27 cellular contexts compared by ENCODE assay signal in the genomic region with DNA sequence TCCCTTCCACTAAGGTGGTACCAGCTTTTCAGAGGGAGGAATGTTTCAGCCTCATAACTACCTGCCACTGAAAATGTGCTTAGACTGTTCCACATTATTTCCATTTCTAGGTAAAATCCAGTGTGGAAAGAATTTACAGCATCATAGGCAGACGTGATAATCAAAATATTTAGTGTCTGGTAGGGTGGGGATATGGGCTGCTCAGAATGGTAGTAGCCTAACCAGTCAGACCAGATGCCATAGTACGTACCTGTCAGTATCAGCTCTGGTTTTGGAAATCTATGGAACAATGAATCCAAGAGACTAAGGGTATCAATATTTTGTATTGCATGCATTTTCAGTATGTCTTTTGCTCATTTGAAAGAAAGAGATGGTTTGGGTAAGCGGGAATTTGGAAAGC.
"Had no signal": no experiment of that assay in that cellular context is flagged by ENCODE, and none has a peak within 500 bp of the region (broad histone marks: within the 10 kb centered on the region; RNA-seq: fewer than 3 reads in every experiment).

No MANE protein-coding gene starts in this region.

- H3K4me3 ChIP-seq: left ventricle myocardium inferior, lung, mucosa of descending colon, pancreas, prostate gland, sigmoid colon, spleen, suprapubic skin, thoracic aorta, tibial artery, upper lobe of left lung, vagina had no signal

- H3K4me1 Mint-ChIP-seq: nephron, neural crest cell had no signal

- H3K4me3 Mint-ChIP-seq: naive thymus-derived CD8-positive, alpha-beta T cell; nephron; neural crest cell; stimulated activated effector memory CD8-positive, alpha-beta T cell treated with anti-CD3 and anti-CD28 coated beads, Interleukin-12 subunit alpha, Interleukin-12 subunit beta, amount 100 ng/mL, for 72 hours; stimulated activated naive CD8-positive, alpha-beta T cell treated with anti-CD3 and anti-CD28 coated beads, Interleukin-15, Interleukin-2, amounts not matched to agents 100 ng/mL and 50 ng/mL, for 24 hours had no signal

- H3K36me3 ChIP-seq: left ventricle myocardium inferior, pancreas, prostate gland, sigmoid colon, spleen, suprapubic skin, thoracic aorta, tibial artery, upper lobe of left lung, vagina had no signal

- H3K27me3 Mint-ChIP-seq: stimulated activated naive CD8-positive, alpha-beta T cell treated with anti-CD3 and anti-CD28 coated beads, Interleukin-15, Interleukin-2, amounts not matched to agents 100 ng/mL and 50 ng/mL, for 24 hours had no signal

- H3K9me3 ChIP-seq: left ventricle myocardium inferior, mucosa of descending colon, pancreas, prostate gland, sigmoid colon, spleen, suprapubic skin, thoracic aorta, tibial artery, upper lobe of left lung, vagina had no signal

- H3K27ac Mint-ChIP-seq: naive thymus-derived CD8-positive, alpha-beta T cell; nephron; stimulated activated effector memory CD8-positive, alpha-beta T cell treated with anti-CD3 and anti-CD28 coated beads, Interleukin-12 subunit alpha, Interleukin-12 subunit beta, amount 100 ng/mL, for 72 hours; stimulated activated naive CD8-positive, alpha-beta T cell treated with anti-CD3 and anti-CD28 coated beads, Interleukin-15, Interleukin-2, amounts not matched to agents 100 ng/mL and 50 ng/mL, for 24 hours had no signal

- FAIRE-seq: pancreas, small intestine had no signal

- H3K27me3 ChIP-seq: pancreas, sigmoid colon, spleen, suprapubic skin, tibial artery, upper lobe of left lung, vagina had no signal

- H3K27ac ChIP-seq: left ventricle myocardium inferior, pancreas, prostate gland, sigmoid colon, spleen, suprapubic skin, thoracic aorta, tibial artery, upper lobe of left lung, vagina had no signal

- H3K9me3 Mint-ChIP-seq: nephron; neural crest cell; stimulated activated effector memory CD8-positive, alpha-beta T cell treated with anti-CD3 and anti-CD28 coated beads, Interleukin-12 subunit alpha, Interleukin-12 subunit beta, amount 100 ng/mL, for 72 hours; stimulated activated naive CD8-positive, alpha-beta T cell treated with anti-CD3 and anti-CD28 coated beads, Interleukin-15, Interleukin-2, amounts not matched to agents 100 ng/mL and 50 ng/mL, for 24 hours had no signal

- H3K36me3 Mint-ChIP-seq: naive thymus-derived CD8-positive, alpha-beta T cell; stimulated activated effector memory CD8-positive, alpha-beta T cell treated with anti-CD3 and anti-CD28 coated beads, Interleukin-12 subunit alpha, Interleukin-12 subunit beta, amount 100 ng/mL, for 72 hours had no signal

- H3K4me1 ChIP-seq: left ventricle myocardium inferior, pancreas, prostate gland, sigmoid colon, spleen, suprapubic skin, tibial artery, upper lobe of left lung, vagina had no signal

- DNase-seq: islet precursor cell; left ventricle myocardium inferior; mesendoderm; midbrain; mucosa of descending colon; naive thymus-derived CD8-positive, alpha-beta T cell; nucleus accumbens; pancreas; posterior cingulate gyrus; retina; right cardiac atrium; sigmoid colon; small intestine; spleen; stimulated activated CD4-positive, alpha-beta T cell treated with anti-CD3 and anti-CD28 coated beads, Interleukin-4, amount 100 ng/mL, for 24 hours; stimulated activated naive CD4-positive, alpha-beta T cell; tibial artery; upper lobe of left lung had no signal
